1 cellular context compared by ENCODE assay signal in the genomic region with DNA sequence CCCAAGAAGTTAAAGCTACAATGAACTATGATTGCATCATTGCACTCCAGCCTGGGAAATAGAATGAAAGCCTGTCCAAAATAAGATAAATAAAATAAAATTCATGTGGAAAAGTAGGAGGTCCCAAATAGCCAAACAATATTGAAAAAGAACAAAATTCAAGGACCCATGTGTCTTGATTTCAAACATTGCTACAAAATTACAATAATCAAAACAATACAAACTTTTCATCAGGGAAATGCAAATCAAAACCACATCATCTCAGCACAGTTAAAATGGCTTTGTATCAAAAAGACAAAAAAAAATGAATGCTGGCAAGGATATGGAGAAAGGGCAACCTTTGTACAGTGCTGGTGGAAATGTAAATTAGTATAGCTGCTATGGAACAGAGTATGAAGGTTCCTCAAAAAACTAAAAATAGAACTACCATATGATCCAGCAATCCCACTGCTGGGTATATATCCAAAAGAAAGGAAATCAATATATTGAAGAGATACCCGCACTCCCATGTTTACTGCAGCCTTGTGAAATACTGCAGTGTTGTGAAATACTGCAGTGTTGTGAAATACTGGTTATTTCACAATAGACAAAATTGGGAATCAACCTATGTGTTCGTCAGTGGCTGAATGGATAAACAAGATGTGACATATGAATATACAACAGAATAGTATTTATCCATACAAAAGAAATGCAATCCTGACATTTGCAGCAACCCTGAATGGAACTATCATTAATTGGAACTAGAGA.
TF ChIP-seq lines count a peak whose summit lies in the region.

No MANE protein-coding gene starts in this region.

TF ChIP-seq in HepG2, 621 proteins besides CTCF, POLR2A, EP300 and RAD21 (continued from another document and continues in another):
- TF ChIP-seq, protein P1, sequence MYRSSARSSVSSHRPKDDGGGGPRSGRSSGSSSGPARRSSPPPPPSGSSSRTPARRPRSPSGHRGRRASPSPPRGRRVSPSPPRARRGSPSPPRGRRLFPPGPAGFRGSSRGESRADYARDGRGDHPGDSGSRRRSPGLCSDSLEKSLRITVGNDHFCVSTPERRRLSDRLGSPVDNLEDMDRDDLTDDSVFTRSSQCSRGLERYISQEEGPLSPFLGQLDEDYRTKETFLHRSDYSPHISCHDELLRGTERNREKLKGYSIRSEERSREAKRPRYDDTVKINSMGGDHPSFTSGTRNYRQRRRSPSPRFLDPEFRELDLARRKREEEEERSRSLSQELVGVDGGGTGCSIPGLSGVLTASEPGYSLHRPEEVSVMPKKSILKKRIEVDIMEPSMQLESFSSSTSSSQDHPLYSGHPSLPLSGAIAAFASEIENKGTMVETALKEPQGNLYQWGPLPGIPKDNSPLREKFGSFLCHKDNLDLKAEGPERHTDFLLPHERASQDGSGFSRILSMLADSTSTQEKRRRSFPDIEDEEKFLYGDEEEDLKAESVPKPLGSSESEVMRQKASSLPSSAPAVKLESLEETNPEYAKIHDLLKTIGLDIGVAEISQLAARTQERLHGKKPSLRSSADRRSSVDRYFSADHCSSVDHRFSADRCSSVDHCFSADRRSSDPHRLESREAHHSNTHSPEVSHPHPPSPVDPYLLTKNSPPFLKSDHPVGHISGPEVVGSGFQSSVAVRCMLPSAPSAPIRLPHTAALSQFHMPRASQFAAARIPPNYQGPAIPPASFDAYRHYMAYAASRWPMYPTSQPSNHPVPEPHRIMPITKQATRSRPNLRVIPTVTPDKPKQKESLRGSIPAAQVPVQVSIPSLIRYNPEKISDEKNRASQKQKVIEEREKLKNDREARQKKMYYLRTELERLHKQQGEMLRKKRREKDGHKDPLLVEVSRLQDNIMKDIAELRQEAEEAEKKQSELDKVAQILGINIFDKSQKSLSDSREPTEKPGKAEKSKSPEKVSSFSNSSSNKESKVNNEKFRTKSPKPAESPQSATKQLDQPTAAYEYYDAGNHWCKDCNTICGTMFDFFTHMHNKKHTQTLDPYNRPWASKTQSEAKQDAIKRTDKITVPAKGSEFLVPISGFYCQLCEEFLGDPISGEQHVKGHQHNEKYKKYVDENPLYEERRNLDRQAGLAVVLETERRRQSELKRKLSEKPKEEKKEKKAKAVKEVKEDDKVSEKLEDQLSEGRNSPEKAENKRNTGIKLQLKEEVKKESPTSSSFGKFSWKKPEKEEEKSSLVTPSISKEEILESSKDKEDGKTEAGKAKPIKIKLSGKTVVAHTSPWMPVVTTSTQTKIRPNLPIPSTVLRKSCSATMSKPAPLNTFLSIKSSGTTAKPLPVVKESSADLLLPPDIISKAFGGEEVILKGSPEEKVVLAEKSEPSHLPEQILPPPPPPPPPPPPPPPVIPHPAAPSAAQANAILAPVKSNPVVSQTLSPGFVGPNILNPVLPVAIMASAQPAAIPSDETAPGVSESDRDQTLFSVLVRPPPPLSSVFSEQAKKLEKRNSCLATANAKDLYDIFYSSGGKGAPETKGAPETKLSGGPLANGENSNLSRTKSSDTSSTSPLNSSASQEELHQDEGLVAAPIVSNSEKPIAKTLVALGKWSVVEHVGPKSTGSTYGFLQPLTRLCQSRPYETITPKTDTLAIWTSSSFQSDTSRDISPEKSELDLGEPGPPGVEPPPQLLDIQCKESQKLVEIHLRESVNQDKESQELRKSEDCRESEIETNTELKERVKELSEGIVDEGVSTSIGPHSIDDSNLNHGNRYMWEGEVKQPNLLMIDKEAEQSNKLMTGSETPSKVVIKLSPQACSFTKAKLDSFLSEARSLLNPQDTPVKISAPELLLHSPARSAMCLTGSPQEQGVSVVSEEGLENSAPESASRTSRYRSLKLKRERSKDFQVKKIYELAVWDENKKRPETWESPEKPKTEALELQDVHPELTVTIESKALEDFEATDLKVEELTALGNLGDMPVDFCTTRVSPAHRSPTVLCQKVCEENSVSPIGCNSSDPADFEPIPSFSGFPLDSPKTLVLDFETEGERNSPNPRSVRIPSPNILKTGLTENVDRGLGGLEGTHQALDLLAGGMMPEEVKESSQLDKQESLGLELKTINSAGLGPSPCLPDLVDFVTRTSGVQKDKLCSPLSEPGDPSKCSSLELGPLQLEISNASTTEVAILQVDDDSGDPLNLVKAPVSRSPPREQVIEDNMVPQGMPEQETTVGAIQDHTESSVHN (CRISPR knock-in tag; IDR thresholded peaks at IDR 0.05), result no peak
- TF ChIP-seq, protein P2, sequence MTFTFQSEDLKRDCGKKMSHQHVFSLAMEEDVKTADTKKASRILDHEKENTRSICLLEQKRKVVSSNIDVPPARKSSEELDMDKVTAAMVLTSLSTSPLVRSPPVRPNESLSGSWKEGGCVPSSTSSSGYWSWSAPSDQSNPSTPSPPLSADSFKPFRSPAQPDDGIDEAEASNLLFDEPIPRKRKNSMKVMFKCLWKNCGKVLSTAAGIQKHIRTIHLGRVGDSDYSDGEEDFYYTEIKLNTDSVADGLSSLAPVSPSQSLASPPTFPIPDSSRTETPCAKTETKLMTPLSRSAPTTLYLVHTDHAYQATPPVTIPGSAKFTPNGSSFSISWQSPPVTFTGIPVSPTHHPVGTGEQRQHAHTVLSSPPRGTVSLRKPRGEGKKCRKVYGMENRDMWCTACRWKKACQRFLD (CRISPR knock-in tag; IDR thresholded peaks at IDR 0.05; ENCODE audit: borderline replicate concordance), result no peak
- TF ChIP-seq PHF20 (CRISPR knock-in tag; IDR thresholded peaks at IDR 0.05), result no peak
- TF ChIP-seq, protein P3, sequence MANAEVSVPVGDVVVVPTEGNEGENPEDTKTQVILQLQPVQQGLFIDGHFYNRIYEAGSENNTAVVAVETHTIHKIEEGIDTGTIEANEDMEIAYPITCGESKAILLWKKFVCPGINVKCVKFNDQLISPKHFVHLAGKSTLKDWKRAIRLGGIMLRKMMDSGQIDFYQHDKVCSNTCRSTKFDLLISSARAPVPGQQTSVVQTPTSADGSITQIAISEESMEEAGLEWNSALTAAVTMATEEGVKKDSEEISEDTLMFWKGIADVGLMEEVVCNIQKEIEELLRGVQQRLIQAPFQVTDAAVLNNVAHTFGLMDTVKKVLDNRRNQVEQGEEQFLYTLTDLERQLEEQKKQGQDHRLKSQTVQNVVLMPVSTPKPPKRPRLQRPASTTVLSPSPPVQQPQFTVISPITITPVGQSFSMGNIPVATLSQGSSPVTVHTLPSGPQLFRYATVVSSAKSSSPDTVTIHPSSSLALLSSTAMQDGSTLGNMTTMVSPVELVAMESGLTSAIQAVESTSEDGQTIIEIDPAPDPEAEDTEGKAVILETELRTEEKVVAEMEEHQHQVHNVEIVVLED (CRISPR knock-in tag; IDR thresholded peaks at IDR 0.05; ENCODE audit: borderline replicate concordance), result no peak
- TF ChIP-seq ATM (IDR thresholded peaks at IDR 0.05; ENCODE audit: borderline replicate concordance), result no peak
- TF ChIP-seq, protein P4, sequence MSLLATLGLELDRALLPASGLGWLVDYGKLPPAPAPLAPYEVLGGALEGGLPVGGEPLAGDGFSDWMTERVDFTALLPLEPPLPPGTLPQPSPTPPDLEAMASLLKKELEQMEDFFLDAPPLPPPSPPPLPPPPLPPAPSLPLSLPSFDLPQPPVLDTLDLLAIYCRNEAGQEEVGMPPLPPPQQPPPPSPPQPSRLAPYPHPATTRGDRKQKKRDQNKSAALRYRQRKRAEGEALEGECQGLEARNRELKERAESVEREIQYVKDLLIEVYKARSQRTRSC (CRISPR knock-in tag; IDR thresholded peaks at IDR 0.05; ENCODE audit: low read depth), result no peak
- TF ChIP-seq ZBTB8A (CRISPR knock-in tag; IDR thresholded peaks at IDR 0.05; ENCODE audit: borderline replicate concordance, low read depth), result no peak
- no peak for TF ChIP-seq CREB1 (IDR thresholded peaks at IDR 0.05)
- TF ChIP-seq CREB1 (CRISPR knock-in tag; IDR thresholded peaks at IDR 0.05), result peak; percentile 53; the same call in 1 of the 2 replicates
- TF ChIP-seq ZNF34 (CRISPR knock-in tag; IDR thresholded peaks at IDR 0.05; ENCODE audit: borderline replicate concordance), result no peak
- no peak for TF ChIP-seq KDM6A (CRISPR knock-in tag; IDR thresholded peaks at IDR 0.05; ENCODE audit: low read depth)
- TF ChIP-seq ZNF12 (CRISPR knock-in tag; IDR thresholded peaks at IDR 0.05), result no peak
- TF ChIP-seq PAWR (CRISPR knock-in tag; IDR thresholded peaks at IDR 0.05; ENCODE audit: borderline replicate concordance), result no peak
- TF ChIP-seq CREM (IDR thresholded peaks at IDR 0.05), result peak; percentile 31; the same call in 1 of the 2 replicates
- no peak for TF ChIP-seq CREM (CRISPR knock-in tag; IDR thresholded peaks at IDR 0.05)
- TF ChIP-seq CSRNP2 (CRISPR knock-in tag; conservative IDR thresholded peaks at IDR 0.05; ENCODE audit: low read depth), result no peak
- no peak for TF ChIP-seq FOXP1 (IDR thresholded peaks at IDR 0.05)
- TF ChIP-seq FOXP1 (CRISPR knock-in tag; IDR thresholded peaks at IDR 0.05), result peak; percentile 96
- TF ChIP-seq PAX8 (CRISPR knock-in tag; IDR thresholded peaks at IDR 0.05; ENCODE audit: borderline replicate concordance), result no peak
- TF ChIP-seq SALL1 (CRISPR knock-in tag; IDR thresholded peaks at IDR 0.05), result peak; percentile 38; the same call in 1 of the 2 replicates
- no peak for TF ChIP-seq ZNF383 (CRISPR knock-in tag; IDR thresholded peaks at IDR 0.05; ENCODE audit: borderline replicate concordance)
- no peak for TF ChIP-seq ZKSCAN5 (CRISPR knock-in tag; IDR thresholded peaks at IDR 0.05)
- no peak for TF ChIP-seq PCBP2 (optimal IDR thresholded peaks at IDR 0.05; ENCODE audit: low read depth, low read length, poor library complexity, severe bottlenecking)
- no peak for TF ChIP-seq MAX (IDR thresholded peaks at IDR 0.05)
- TF ChIP-seq MXI1 (IDR thresholded peaks at IDR 0.05; ENCODE audit: borderline replicate concordance, low read depth, low read length), result no peak
- no peak for TF ChIP-seq ZNF251 (CRISPR knock-in tag; IDR thresholded peaks at IDR 0.05)
- TF ChIP-seq MTA3 (CRISPR knock-in tag; IDR thresholded peaks at IDR 0.05), result no peak
- no peak for TF ChIP-seq LCORL (IDR thresholded peaks at IDR 0.05)
- TF ChIP-seq LCORL (CRISPR knock-in tag; IDR thresholded peaks at IDR 0.05), result peak; percentile 76
- TF ChIP-seq FOXO4 (CRISPR knock-in tag; conservative IDR thresholded peaks at IDR 0.05), result no peak
- TF ChIP-seq ZNF629 (CRISPR knock-in tag; conservative IDR thresholded peaks at IDR 0.05), result no peak
- TF ChIP-seq, protein P5, sequence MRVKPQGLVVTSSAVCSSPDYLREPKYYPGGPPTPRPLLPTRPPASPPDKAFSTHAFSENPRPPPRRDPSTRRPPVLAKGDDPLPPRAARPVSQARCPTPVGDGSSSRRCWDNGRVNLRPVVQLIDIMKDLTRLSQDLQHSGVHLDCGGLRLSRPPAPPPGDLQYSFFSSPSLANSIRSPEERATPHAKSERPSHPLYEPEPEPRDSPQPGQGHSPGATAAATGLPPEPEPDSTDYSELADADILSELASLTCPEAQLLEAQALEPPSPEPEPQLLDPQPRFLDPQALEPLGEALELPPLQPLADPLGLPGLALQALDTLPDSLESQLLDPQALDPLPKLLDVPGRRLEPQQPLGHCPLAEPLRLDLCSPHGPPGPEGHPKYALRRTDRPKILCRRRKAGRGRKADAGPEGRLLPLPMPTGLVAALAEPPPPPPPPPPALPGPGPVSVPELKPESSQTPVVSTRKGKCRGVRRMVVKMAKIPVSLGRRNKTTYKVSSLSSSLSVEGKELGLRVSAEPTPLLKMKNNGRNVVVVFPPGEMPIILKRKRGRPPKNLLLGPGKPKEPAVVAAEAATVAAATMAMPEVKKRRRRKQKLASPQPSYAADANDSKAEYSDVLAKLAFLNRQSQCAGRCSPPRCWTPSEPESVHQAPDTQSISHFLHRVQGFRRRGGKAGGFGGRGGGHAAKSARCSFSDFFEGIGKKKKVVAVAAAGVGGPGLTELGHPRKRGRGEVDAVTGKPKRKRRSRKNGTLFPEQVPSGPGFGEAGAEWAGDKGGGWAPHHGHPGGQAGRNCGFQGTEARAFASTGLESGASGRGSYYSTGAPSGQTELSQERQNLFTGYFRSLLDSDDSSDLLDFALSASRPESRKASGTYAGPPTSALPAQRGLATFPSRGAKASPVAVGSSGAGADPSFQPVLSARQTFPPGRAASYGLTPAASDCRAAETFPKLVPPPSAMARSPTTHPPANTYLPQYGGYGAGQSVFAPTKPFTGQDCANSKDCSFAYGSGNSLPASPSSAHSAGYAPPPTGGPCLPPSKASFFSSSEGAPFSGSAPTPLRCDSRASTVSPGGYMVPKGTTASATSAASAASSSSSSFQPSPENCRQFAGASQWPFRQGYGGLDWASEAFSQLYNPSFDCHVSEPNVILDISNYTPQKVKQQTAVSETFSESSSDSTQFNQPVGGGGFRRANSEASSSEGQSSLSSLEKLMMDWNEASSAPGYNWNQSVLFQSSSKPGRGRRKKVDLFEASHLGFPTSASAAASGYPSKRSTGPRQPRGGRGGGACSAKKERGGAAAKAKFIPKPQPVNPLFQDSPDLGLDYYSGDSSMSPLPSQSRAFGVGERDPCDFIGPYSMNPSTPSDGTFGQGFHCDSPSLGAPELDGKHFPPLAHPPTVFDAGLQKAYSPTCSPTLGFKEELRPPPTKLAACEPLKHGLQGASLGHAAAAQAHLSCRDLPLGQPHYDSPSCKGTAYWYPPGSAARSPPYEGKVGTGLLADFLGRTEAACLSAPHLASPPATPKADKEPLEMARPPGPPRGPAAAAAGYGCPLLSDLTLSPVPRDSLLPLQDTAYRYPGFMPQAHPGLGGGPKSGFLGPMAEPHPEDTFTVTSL (CRISPR knock-in tag; IDR thresholded peaks at IDR 0.05; ENCODE audit: borderline replicate concordance), result peak; percentile 51; the same call in 1 of the 2 replicates
- peak; percentile 50; the same call in 1 of the 2 replicates for TF ChIP-seq ZNF414 (CRISPR knock-in tag; IDR thresholded peaks at IDR 0.05)
- TF ChIP-seq CENPT (CRISPR knock-in tag; IDR thresholded peaks at IDR 0.05; ENCODE audit: low read depth), result no peak
